1 cellular context compared by ENCODE assay signal in genomic region chr21:37294674-37295073, GRCh38.
TF ChIP-seq lines count a peak whose summit lies in the region.

No MANE protein-coding gene starts in this region.

TF ChIP-seq in IMR-90, 13 proteins besides CTCF, POLR2A, EP300 and RAD21 (continued from another document):
- TF ChIP-seq USF2 (IDR thresholded peaks at IDR 0.05; ENCODE audit: low read depth, low read length) (no peak), MAFK (IDR thresholded peaks at IDR 0.05; ENCODE audit: low read depth, low read length) (no peak)
TF ChIP-seq in IMR-90: peak in this region for 0.
